In genomic region chr20:51284161-51284560, GRCh38 we compare ENCODE assay signal across 20 cellular contexts.
"Had no signal": no experiment of that assay in that cellular context is flagged by ENCODE, and none has a peak within 500 bp of the region (broad histone marks: within the 10 kb centered on the region; RNA-seq: fewer than 3 reads in every experiment).

No MANE protein-coding gene starts in this region.

- H3K36me3 ChIP-seq: ascending aorta, thoracic aorta, upper lobe of right lung had no signal

- H3K27ac Mint-ChIP-seq: activated CD4-positive, alpha-beta T cell treated with anti-CD3 and anti-CD28 coated beads, Interleukin-2, amount 10 ng/mL, durations not matched to agents 7 days and 5 days; activated CD8-positive, alpha-beta T cell treated with anti-CD3 and anti-CD28 coated beads, Interleukin-2, amount 10 ng/mL, durations not matched to agents 7 days and 5 days; dendritic cell treated with granulocyte-macrophage colony-stimulating factor and Interleukin-4, amounts not matched to agents 40 ng/mL and 50 ng/mL, for 4 days; progenitor cell of endocrine pancreas; stimulated activated naive CD8-positive, alpha-beta T cell treated with anti-CD3 and anti-CD28 coated beads, Interleukin-15, amount 100 ng/mL, for 72 hours had no signal

- H3K4me3 ChIP-seq: ascending aorta, hepatocyte, thoracic aorta, upper lobe of right lung had no signal

- H3K4me1 ChIP-seq: ascending aorta, upper lobe of right lung had no signal

- H3K27me3 ChIP-seq: ascending aorta, hepatocyte, upper lobe of right lung had no signal

- ATAC-seq: activated CD4-positive, CD25-positive, alpha-beta regulatory T cell treated with anti-CD3 and anti-CD28 coated beads, Interleukin-2, amount 50 U/mL, for 24 hours; activated CD8-positive, alpha-beta T cell treated with anti-CD3 and anti-CD28 coated beads, Interleukin-2, amount 10 ng/mL, durations not matched to agents 7 days and 5 days; activated T-cell treated with anti-CD3 and anti-CD28 coated beads, Interleukin-2, amount 50 U/mL, for 4 hours; left lobe of liver; stimulated activated naive CD8-positive, alpha-beta T cell treated with anti-CD3 and anti-CD28 coated beads, Interleukin-15, amount 100 ng/mL, for 72 hours; upper lobe of right lung had no signal

- DNase-seq: activated CD4-positive, alpha-beta T cell treated with anti-CD3 and anti-CD28 coated beads, Interleukin-2, amount 10 ng/mL, durations not matched to agents 7 days and 5 days; activated CD8-positive, alpha-beta memory T cell treated with anti-CD3 and anti-CD28 coated beads, Interleukin-2, amount 50 U/mL, for 4 hours; activated CD8-positive, alpha-beta T cell treated with anti-CD3 and anti-CD28 coated beads, Interleukin-2, amount 10 ng/mL, durations not matched to agents 7 days and 5 days; activated effector memory CD4-positive, alpha-beta T cell treated with anti-CD3 and anti-CD28 coated beads, Interleukin-2, amount 50 U/mL, for 16 hours; activated naive CD4-positive, alpha-beta T cell treated with anti-CD3 and anti-CD28 coated beads, Interleukin-2, amount 50 U/mL, for 16 hours; activated T-cell treated with anti-CD3 and anti-CD28 coated beads, Interleukin-2, amount 50 U/mL, for 4 hours; effector memory CD4-positive, alpha-beta T cell; foreskin fibroblast; stimulated activated CD4-positive, alpha-beta T cell treated with anti-CD3 and anti-CD28 coated beads, Interleukin-2, amount 100 ng/mL, for 24 hours; stimulated activated naive CD8-positive, alpha-beta T cell treated with anti-CD3 and anti-CD28 coated beads, Interleukin-15, amount 100 ng/mL, for 72 hours; T-helper 1 cell; T1000; upper lobe of right lung had no signal

- H3K4me3 Mint-ChIP-seq: activated CD4-positive, alpha-beta T cell treated with anti-CD3 and anti-CD28 coated beads, Interleukin-2, amount 10 ng/mL, durations not matched to agents 7 days and 5 days; activated CD8-positive, alpha-beta T cell treated with anti-CD3 and anti-CD28 coated beads, Interleukin-2, amount 10 ng/mL, durations not matched to agents 7 days and 5 days; activated T-cell treated with anti-CD3 and anti-CD28 coated beads, Interleukin-2, amount 50 U/mL, for 4 hours; dendritic cell treated with granulocyte-macrophage colony-stimulating factor and Interleukin-4, amounts not matched to agents 40 ng/mL and 50 ng/mL, for 4 days; stimulated activated naive CD8-positive, alpha-beta T cell treated with anti-CD3 and anti-CD28 coated beads, Interleukin-15, amount 100 ng/mL, for 72 hours had no signal

- H3K27ac ChIP-seq: ascending aorta, hepatocyte, thoracic aorta, upper lobe of right lung had no signal

- H3K9me3 ChIP-seq: ascending aorta, thoracic aorta, upper lobe of right lung had no signal

- H3K4me1 Mint-ChIP-seq: activated CD4-positive, alpha-beta T cell treated with anti-CD3 and anti-CD28 coated beads, Interleukin-2, amount 10 ng/mL, durations not matched to agents 7 days and 5 days; stimulated activated naive CD8-positive, alpha-beta T cell treated with anti-CD3 and anti-CD28 coated beads, Interleukin-15, amount 100 ng/mL, for 72 hours had no signal

- H3K9me3 Mint-ChIP-seq: activated CD4-positive, alpha-beta T cell treated with anti-CD3 and anti-CD28 coated beads, Interleukin-2, amount 10 ng/mL, durations not matched to agents 7 days and 5 days; activated T-cell treated with anti-CD3 and anti-CD28 coated beads, Interleukin-2, amount 50 U/mL, for 4 hours; dendritic cell treated with granulocyte-macrophage colony-stimulating factor and Interleukin-4, amounts not matched to agents 40 ng/mL and 50 ng/mL, for 4 days; stimulated activated naive CD8-positive, alpha-beta T cell treated with anti-CD3 and anti-CD28 coated beads, Interleukin-15, amount 100 ng/mL, for 72 hours had no signal

- H3K27me3 Mint-ChIP-seq: progenitor cell of endocrine pancreas; stimulated activated naive CD8-positive, alpha-beta T cell treated with anti-CD3 and anti-CD28 coated beads, Interleukin-15, amount 100 ng/mL, for 72 hours had no signal
